22 cellular contexts compared by ENCODE assay signal in the genomic region with DNA sequence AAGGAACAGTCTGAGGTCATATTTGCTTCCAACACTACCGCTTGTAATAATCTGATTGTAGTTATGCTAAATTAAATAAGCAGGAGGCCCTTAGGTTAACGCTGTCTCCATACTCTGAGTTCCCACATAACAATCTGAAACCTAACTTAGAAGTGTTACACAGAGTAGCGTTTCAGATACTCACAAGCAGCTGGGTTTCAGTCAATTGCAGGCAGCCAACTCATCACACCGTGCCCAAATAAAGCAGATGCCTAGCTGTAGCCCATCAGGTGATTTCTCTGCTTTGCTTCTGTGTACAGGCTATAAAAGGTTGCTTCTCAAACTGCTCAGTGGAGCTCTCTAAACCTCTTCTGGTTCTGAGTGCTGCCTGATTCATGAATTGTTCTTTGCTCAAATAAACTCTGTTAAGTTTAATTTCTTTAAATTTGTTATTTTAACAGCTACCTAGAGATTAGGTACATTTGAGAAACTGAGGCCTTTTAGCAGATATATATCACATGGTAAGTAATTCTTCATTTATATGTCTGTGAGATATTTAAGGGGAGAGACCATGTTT.
"Had no signal": no experiment of that assay in that cellular context is flagged by ENCODE, and none has a peak within 500 bp of the region (broad histone marks: within the 10 kb centered on the region; RNA-seq: fewer than 3 reads in every experiment).

No MANE protein-coding gene starts in this region.

- H2AFZ ChIP-seq: hepatocyte had no signal

- DNase-seq: dermis blood vessel endothelial cell; dorsolateral prefrontal cortex; effector CD4-positive, alpha-beta T cell; effector memory CD4-positive, alpha-beta T cell; foreskin keratinocyte; heart left ventricle; hypothalamus; immature natural killer cell; islet precursor cell; kidney; kidney glomerular epithelial cell; left colon; left lung; left ventricle myocardium superior; lower lobe of right lung; mucosa of descending colon; naive B cell; naive thymus-derived CD8-positive, alpha-beta T cell had no signal

- H3K27ac ChIP-seq: coronary artery, esophagus muscularis mucosa, foreskin keratinocyte, gastroesophageal sphincter, heart left ventricle, hepatocyte, left lung, lower lobe of right lung had no signal

- H3K4me1 ChIP-seq: esophagus muscularis mucosa, foreskin keratinocyte, gastroesophageal sphincter, heart left ventricle, left lung, lower lobe of right lung had no signal

- H3K36me3 ChIP-seq: esophagus muscularis mucosa, gastroesophageal sphincter, heart left ventricle, left lung, lower lobe of right lung had no signal

- H3K4me2 ChIP-seq: hepatocyte had no signal

- H3K9me3 ChIP-seq: esophagus muscularis mucosa, gastroesophageal sphincter, left lung, lower lobe of right lung, mucosa of descending colon had no signal

- H3K4me3 ChIP-seq: coronary artery, dorsolateral prefrontal cortex, esophagus muscularis mucosa, gastroesophageal sphincter, heart left ventricle, hepatocyte, left lung, lower lobe of right lung, mucosa of descending colon had no signal

- H3K27me3 ChIP-seq: dorsolateral prefrontal cortex, esophagus muscularis mucosa, foreskin keratinocyte, gastroesophageal sphincter, heart left ventricle, hepatocyte, left lung had no signal
